ENCODE assay signal across 11 cellular contexts in genomic region chr1:65141394-65141793, GRCh38. TPM values are rescaled to one million over a fixed set of nuclear protein-coding genes. Genes with fewer than 3 reads are reported as not detected.
DNase-seq lines count a peak whose midpoint lies in the region; ATAC-seq lines count a peak whose summit lies in the region.
"Had no signal": no experiment of that assay in that cellular context is flagged by ENCODE, and none has a peak within 500 bp of the region (broad histone marks: within the 10 kb centered on the region; RNA-seq: fewer than 3 reads in every experiment).

No MANE protein-coding gene starts in this region.

- peak; percentile 77 for DNase-seq in GM03348 (ENCODE audit: low spot score)
- DNase-seq in LoVo (ENCODE audit: low spot score), result peak; percentile 50
- DNase-seq in dermis blood vessel endothelial cell, result peak; percentile 27
- DNase-seq in mucosa of gallbladder (ENCODE audit: low spot score), result peak; percentile 67
- DNase-seq in iPS-NIHi7 (ENCODE audit: extremely low spot score), result no peak
- no peak for DNase-seq in activated CD4-positive, alpha-beta memory T cell treated with anti-CD3 and anti-CD28 coated beads, Interleukin-2, amount 10 ng/mL, durations not matched to agents 7 days and 5 days
- DNase-seq in activated CD8-positive, alpha-beta memory T cell treated with anti-CD3 and anti-CD28 coated beads, Interleukin-2, amount 50 U/mL, for 4 hours, result no peak
- DNase-seq: activated CD4-positive, alpha-beta T cell treated with anti-CD3 and anti-CD28 coated beads, Interleukin-2, amount 10 ng/mL, durations not matched to agents 24 days and 14 days; central memory CD4-positive, alpha-beta T cell; NCI-H69 had no signal

- peaks cover 2% of the 10 kb centered on the region for H3K4me1 Mint-ChIP-seq in activated CD4-positive, alpha-beta memory T cell treated with anti-CD3 and anti-CD28 coated beads, Interleukin-2, amount 10 ng/mL, durations not matched to agents 7 days and 5 days

- POLR2A ChIA-PET in activated CD4-positive, alpha-beta memory T cell treated with anti-CD3 and anti-CD28 coated beads, Interleukin-2, amount 10 ng/mL, durations not matched to agents 7 days and 5 days (lab: Charles Lee), result no interaction called here

- H3K4me3 Mint-ChIP-seq in activated CD4-positive, alpha-beta memory T cell treated with anti-CD3 and anti-CD28 coated beads, Interleukin-2, amount 10 ng/mL, durations not matched to agents 7 days and 5 days, result no peak overlapping the region
- H3K4me3 Mint-ChIP-seq: activated CD4-positive, alpha-beta T cell treated with anti-CD3 and anti-CD28 coated beads, Interleukin-2, amount 10 ng/mL, durations not matched to agents 24 days and 14 days had no signal

- no peak overlapping the region for H3K27ac Mint-ChIP-seq in activated CD4-positive, alpha-beta memory T cell treated with anti-CD3 and anti-CD28 coated beads, Interleukin-2, amount 10 ng/mL, durations not matched to agents 7 days and 5 days
- H3K27ac Mint-ChIP-seq: activated CD4-positive, alpha-beta T cell treated with anti-CD3 and anti-CD28 coated beads, Interleukin-2, amount 10 ng/mL, durations not matched to agents 24 days and 14 days had no signal

- no peaks in the 10 kb centered on the region for H3K9me3 Mint-ChIP-seq in activated CD4-positive, alpha-beta memory T cell treated with anti-CD3 and anti-CD28 coated beads, Interleukin-2, amount 10 ng/mL, durations not matched to agents 7 days and 5 days
- H3K9me3 Mint-ChIP-seq: activated CD4-positive, alpha-beta T cell treated with anti-CD3 and anti-CD28 coated beads, Interleukin-2, amount 10 ng/mL, durations not matched to agents 24 days and 14 days had no signal

- H3K27me3 Mint-ChIP-seq in activated CD4-positive, alpha-beta memory T cell treated with anti-CD3 and anti-CD28 coated beads, Interleukin-2, amount 10 ng/mL, durations not matched to agents 7 days and 5 days, result peaks cover 32% of the 10 kb centered on the region

- CTCF ChIA-PET in activated CD4-positive, alpha-beta memory T cell treated with anti-CD3 and anti-CD28 coated beads, Interleukin-2, amount 10 ng/mL, durations not matched to agents 7 days and 5 days (lab: Charles Lee), result no interaction called here

- H3K36me3 Mint-ChIP-seq in activated CD4-positive, alpha-beta memory T cell treated with anti-CD3 and anti-CD28 coated beads, Interleukin-2, amount 10 ng/mL, durations not matched to agents 7 days and 5 days (ENCODE audit: low read depth), result no peaks in the 10 kb centered on the region

- ATAC-seq in HG03135 (IDR thresholded peaks at IDR 0.05; ENCODE audit: unreplicated experiment), result no peak

RNA-seq across cellular contexts. Expression of gene AK4, which starts 6.6 kb away (rescaled TPM):
- total RNA-seq in dermis blood vessel endothelial cell, result 21.1 and 23.1 TPM in 2 replicates
- total RNA-seq in mucosa of gallbladder, result 160 TPM
- total RNA-seq in activated CD4-positive, alpha-beta memory T cell treated with anti-CD3 and anti-CD28 coated beads, Interleukin-2, amount 10 ng/mL, durations not matched to agents 7 days and 5 days, result 10 to 100 TPM; 56.2 to 58.1 TPM

Comparison
In these comparisons a context has a peak if more than half of its experiments do, and no peak if none do; other contexts are left out.
1. DNase-seq: peak in GM03348 (single experiment), LoVo (single experiment), dermis blood vessel endothelial cell (single experiment) and mucosa of gallbladder (single experiment); none in iPS-NIHi7 (single experiment), activated CD4-positive, alpha-beta memory T cell treated with anti-CD3 and anti-CD28 coated beads, Interleukin-2, amount 10 ng/mL, durations not matched to agents 7 days and 5 days (single experiment) and activated CD8-positive, alpha-beta memory T cell treated with anti-CD3 and anti-CD28 coated beads, Interleukin-2, amount 50 U/mL, for 4 hours (single experiment).